In the genomic region with DNA sequence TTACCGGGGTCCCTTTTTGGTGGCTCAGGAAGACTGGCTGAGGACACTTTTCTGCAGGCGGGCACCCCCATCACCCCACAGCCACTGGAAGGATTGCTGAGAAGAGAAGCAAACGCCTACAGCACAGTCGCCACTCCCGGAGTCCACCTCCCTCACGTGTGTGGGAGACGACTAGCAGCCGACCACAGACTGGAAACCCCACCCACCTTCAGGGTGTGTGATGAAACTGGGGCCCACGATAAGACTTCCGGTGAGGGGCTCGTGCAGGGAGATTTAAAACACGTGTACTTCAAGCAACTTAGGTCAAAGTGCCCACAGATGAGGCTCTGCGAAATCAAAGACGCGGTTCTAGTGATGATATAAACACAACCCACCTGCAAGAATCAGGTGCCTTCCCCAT, we compare ENCODE assay signal across 8 cellular contexts. TPM values are rescaled to one million over a fixed set of nuclear protein-coding genes. Genes with fewer than 3 reads are reported as not detected.
DNase-seq lines count a peak whose midpoint lies in the region; ATAC-seq, FAIRE-seq and TF ChIP-seq lines count a peak whose summit lies in the region.

No MANE protein-coding gene starts in this region.

- DNase-seq in GM12891 (ENCODE audit: insufficient read length, low spot score) (no peak), activated B cell treated with CpG ODN at 0.5 μM for 24 hours (no peak), GM03348 (ENCODE audit: low spot score) (no peak), GM23248 (no peak), sciatic nerve (ENCODE audit: low spot score) (no peak)
- peak; percentile 56 for DNase-seq in activated naive CD8-positive, alpha-beta T cell treated with anti-CD3 and anti-CD28 coated beads, Interleukin-2, amount 50 U/mL, for 16 hours (ENCODE audit: low read depth, low spot score)
- peak; percentile 36 to 63 for DNase-seq in stimulated activated CD4-positive, alpha-beta T cell treated with anti-CD3 and anti-CD28 coated beads, Interleukin-1b, Interleukin-23, amount 100 ng/mL, for 4 hours (ENCODE audit: low read depth in 2 of 2)

- no peaks in the 10 kb centered on the region for H3K27me3 ChIP-seq in GM23248 (replicated peaks; ENCODE audit: insufficient read depth)

- H3K36me3 Mint-ChIP-seq in activated B cell treated with CpG ODN at 0.5 μM for 24 hours (ENCODE audit: low read depth) = peaks cover 64% of the 10 kb centered on the region

- peak overlapping the region; percentile 39 for H3K4me3 Mint-ChIP-seq in activated B cell treated with CpG ODN at 0.5 μM for 24 hours

- WGBS in GM23248 (ENCODE audit: low coverage in 1 of 2, low lambda C conversion rate in 2 of 2, missing lambda C conversion rate in 2 of 2), 2 experiments = 75 to 76% methylated on average over 15 of the region's 15 CpGs

- peaks cover 2% of the 10 kb centered on the region for H3K9me3 Mint-ChIP-seq in activated B cell treated with CpG ODN at 0.5 μM for 24 hours

- ATAC-seq in activated B cell treated with CpG ODN at 0.5 μM for 24 hours (ENCODE audit: low read depth) = no peak
- no peak for ATAC-seq in sciatic nerve
- no peak for ATAC-seq in GM21737 (IDR thresholded peaks at IDR 0.05; ENCODE audit: unreplicated experiment)

- no peaks in the 10 kb centered on the region for H3K36me3 ChIP-seq in GM23248 (ENCODE audit: low read depth)

- POLR2A ChIA-PET in activated B cell treated with CpG ODN at 0.5 μM for 24 hours (lab: Charles Lee) = interaction anchor here (0.6 to 3.0 kb wide), 5 partner anchors 14 to 103 kb away, joined by 3 to 28 read pairs (median 4); a partner anchor contains a TSS

- FAIRE-seq in GM12891 (lab: Jason Lieb, UNC) = peak; percentile 85

- no peaks in the 10 kb centered on the region for H3K9me2 ChIP-seq in GM23248 (ENCODE audit: insufficient read depth)

- CTCF ChIA-PET in activated B cell treated with CpG ODN at 0.5 μM for 24 hours (lab: Charles Lee) = no interaction called here

- H3K27me3 Mint-ChIP-seq in activated B cell treated with CpG ODN at 0.5 μM for 24 hours = no peaks in the 10 kb centered on the region

- peaks cover 82% of the 10 kb centered on the region for H3K4me1 Mint-ChIP-seq in activated B cell treated with CpG ODN at 0.5 μM for 24 hours

- in situ Hi-C loops in GM23248 (cut with MboI) = no loop called here

- no peak for TF ChIP-seq POLR2A in GM12891 (IDR thresholded peaks at IDR 0.05; ENCODE audit: low read depth, low read length)

- no peaks in the 10 kb centered on the region for H3K79me2 ChIP-seq in GM23248 (ENCODE audit: insufficient read depth)

- H2AFZ ChIP-seq in GM23248 = no peak overlapping the region

- peaks cover 56% of the 10 kb centered on the region for H3F3A ChIP-seq in GM23248 (ENCODE audit: insufficient read depth)

- H3K9ac ChIP-seq in GM23248 = no peak overlapping the region

- H3K4me1 ChIP-seq in GM23248 (ENCODE audit: insufficient read depth) = peaks cover 52% of the 10 kb centered on the region

- peak overlapping the region; percentile 77 for H3K27ac Mint-ChIP-seq in activated B cell treated with CpG ODN at 0.5 μM for 24 hours

- H3K4me3 ChIP-seq in GM23248 = no peak overlapping the region

- TF ChIP-seq CTCF in activated B cell treated with CpG ODN at 0.5 μM for 24 hours (IDR thresholded peaks at IDR 0.05) = no peak

- H3K4me2 ChIP-seq in GM23248 (ENCODE audit: unreplicated experiment) = no peak overlapping the region

- no peaks in the 10 kb centered on the region for H4K20me1 ChIP-seq in GM23248 (ENCODE audit: insufficient read depth)

- intact Hi-C loops in activated B cell treated with CpG ODN at 0.5 μM for 24 hours (cut with micrococcal nuclease) (loop anchor here (1.0 kb wide), 1 partner anchor 26 kb away; a partner anchor contains a TSS), sciatic nerve (cut with DNase I) (no loop called here)

- H3K9me3 ChIP-seq in GM23248 (ENCODE audit: low read depth) = no peaks in the 10 kb centered on the region

- no peak overlapping the region for H3K27ac ChIP-seq in GM23248

TF ChIP-seq in GM12891, 5 proteins besides CTCF, POLR2A, EP300 and RAD21:
- TF ChIP-seq PAX5 (IDR thresholded peaks at IDR 0.05; ENCODE audit: insufficient read depth, low read length, severe bottlenecking) (no peak), POU2F2 (IDR thresholded peaks at IDR 0.05; ENCODE audit: low read depth, low read length) (peak; percentile 49; the same call in 1 of the 2 replicates), SPI1 (IDR thresholded peaks at IDR 0.05; ENCODE audit: low read depth, low read length) (no peak), TAF1 (IDR thresholded peaks at IDR 0.05; ENCODE audit: low read depth, low read length) (no peak), POLR2AphosphoS5 (IDR thresholded peaks at IDR 0.05; ENCODE audit: low read depth, low read length) (no peak)

RNA-seq across cellular contexts. Expression of a gene that starts 26.3 kb away (rescaled TPM):
- 16.8 TPM for polyA plus RNA-seq in GM12891 (2012; ENCODE audit: low read depth, missing spikeins)
- total RNA-seq in activated B cell treated with CpG ODN at 0.5 μM for 24 hours (88.0 and 92.7 TPM in 2 replicates), sciatic nerve (2,463 TPM)
- 2.2 and 2.7 TPM in 2 replicates for total RNA-seq in GM23248 (2014; rRNA removed; shearing (Covaris generic))
- polyA plus RNA-seq in GM23248 (2016; fragmentation: Nextera tagmentation; extraction: Ambion mirVana) = 2.9 and 3.3 TPM in 2 replicates

Comparison
In these comparisons a context has a peak if more than half of its experiments do, and no peak if none do; other contexts are left out.
1. DNase-seq: peak in activated naive CD8-positive, alpha-beta T cell treated with anti-CD3 and anti-CD28 coated beads, Interleukin-2, amount 50 U/mL, for 16 hours (single experiment) and stimulated activated CD4-positive, alpha-beta T cell treated with anti-CD3 and anti-CD28 coated beads, Interleukin-1b, Interleukin-23, amount 100 ng/mL, for 4 hours (2 of 2); none in GM12891 (single experiment), activated B cell treated with CpG ODN at 0.5 μM for 24 hours (single experiment), GM03348 (single experiment), GM23248 (single experiment) and sciatic nerve (single experiment).
2. RNA of a gene that starts 26.3 kb away (total RNA-seq): 2,463 TPM in sciatic nerve (single experiment) and 88.0 to 92.7 TPM in activated B cell treated with CpG ODN at 0.5 μM for 24 hours; 2.2 to 2.7 TPM in GM23248; every median in the first group is over 10 times any median in the second.